ENCODE assay signal across 14 cellular contexts in genomic region chr17:2189231-2189630, GRCh38.
A peak's percentile ranks its signal among the peaks of the same experiment; 100 is the strongest.
DNase-seq lines count a peak whose midpoint lies in the region; ATAC-seq and TF ChIP-seq lines count a peak whose summit lies in the region.
"Had no signal": no experiment of that assay in that cellular context is flagged by ENCODE, and none has a peak within 500 bp of the region (broad histone marks: within the 10 kb centered on the region; RNA-seq: fewer than 3 reads in every experiment).

No MANE protein-coding gene starts in this region.

- H3K9ac ChIP-seq in endodermal cell (ENCODE audit: extremely low read depth, low read length, poor library complexity, severe bottlenecking), result no peak overlapping the region

- H3K4me1 ChIP-seq in osteoblast (ENCODE audit: insufficient read depth, low read length) (peaks cover 31% of the 10 kb centered on the region), upper lobe of left lung (peaks cover 25 to 45% (median 40%) of the 10 kb centered on the region in 4 donors), endodermal cell (ENCODE audit: control insufficient read depth, insufficient read depth, low read length) (peaks cover 18% of the 10 kb centered on the region)

- TF ChIP-seq EP300 in upper lobe of left lung (IDR thresholded peaks at IDR 0.05), result no peak

- 73 to 81% methylated on average over 4 of the region's 4 CpGs for WGBS in upper lobe of left lung, 2 donors
- WGBS in endodermal cell (ENCODE audit: insufficient coverage in 1 of 2, insufficient read length in 1 of 2), 2 experiments, result 97 to 100% methylated on average over 2 to 4 of the region's 4 CpGs

- no peaks in the 10 kb centered on the region for H3K9me3 Mint-ChIP-seq in endodermal cell
- H3K9me3 Mint-ChIP-seq: GM23338 had no signal

- no peaks in the 10 kb centered on the region for H3K79me2 ChIP-seq in osteoblast (ENCODE audit: insufficient read depth, low read length)

- CTCF ChIA-PET in RWPE1 (lab: Yijun Ruan, JAX), result interaction anchor here (1.4 kb wide), 1 partner anchor 56 kb away, joined by 3 read pairs; no protein-coding TSS in a partner anchor

- H3K36me3 ChIP-seq in osteoblast (ENCODE audit: insufficient read depth, low read length) (peaks cover 40% of the 10 kb centered on the region), upper lobe of left lung (peaks cover 3 to 27% (median 13%) of the 10 kb centered on the region in 4 donors), endodermal cell (ENCODE audit: control insufficient read depth, insufficient read depth, low read length) (peaks cover 73% of the 10 kb centered on the region)

- H4K20me1 ChIP-seq in osteoblast (ENCODE audit: insufficient read depth, low read length), result no peaks in the 10 kb centered on the region

- no peaks in the 10 kb centered on the region for H3K27me3 Mint-ChIP-seq in endodermal cell (ENCODE audit: insufficient read depth)
- H3K27me3 Mint-ChIP-seq: CD4-positive, CD25-positive, alpha-beta regulatory T cell had no signal

- H3K27ac Mint-ChIP-seq in endodermal cell, result no peak overlapping the region
- H3K27ac Mint-ChIP-seq: GM23338 had no signal

- no peak for TF ChIP-seq CTCF in RWPE1 (conservative IDR thresholded peaks at IDR 0.05; ENCODE audit: low read depth)
- no peak for TF ChIP-seq CTCF in osteoblast (IDR thresholded peaks at IDR 0.05; ENCODE audit: extremely low read depth, low read depth, low read length)
- no peak for TF ChIP-seq CTCF in upper lobe of left lung (IDR thresholded peaks at IDR 0.05)
- no peak for TF ChIP-seq CTCF in endodermal cell (conservative IDR thresholded peaks at IDR 0.05)

- DNase-seq in RWPE1 (ENCODE audit: low spot score) (no peak), Right ventricle myocardium superior (no peak), osteoblast (ENCODE audit: insufficient read length, low spot score, missing footprints) (no peak), upper lobe of left lung (no peak), endodermal cell (no peak), hepatic stellate cell (ENCODE audit: low spot score) (no peak), UCSD-AML1 (lab: John Stamatoyannopoulos, UW; ENCODE audit: unreplicated experiment) (no peak)
- DNase-seq: activated gamma-delta T cell; CD4-positive, CD25-positive, alpha-beta regulatory T cell; EL; NCI-H2029 treated with DMSO at 0.1 percent for 48 hours; NCI-H526 had no signal

- H3K9me3 ChIP-seq in osteoblast (ENCODE audit: low read depth, low read length) (no peaks in the 10 kb centered on the region), upper lobe of left lung (no peaks in the 10 kb centered on the region), endodermal cell (ENCODE audit: control insufficient read depth, low read length) (no peaks in the 10 kb centered on the region)

- intact Hi-C loops in Right ventricle myocardium superior (cut with DNase I), result no loop called here

- ATAC-seq in Right ventricle myocardium superior (ENCODE audit: poor library complexity) (peak; percentile 69), upper lobe of left lung (ENCODE audit: low FRiP score in 2 of 2) (no peak)
- ATAC-seq: GM23338, Panc1 had no signal

- H3K4me1 Mint-ChIP-seq in endodermal cell, result peaks cover 36% of the 10 kb centered on the region

- TF ChIP-seq POLR2A in upper lobe of left lung (IDR thresholded peaks at IDR 0.05), result no peak

- no peak overlapping the region for H3K4me3 ChIP-seq in osteoblast (ENCODE audit: insufficient read depth, low read length)
- H3K4me3 ChIP-seq in upper lobe of left lung, result no peak overlapping the region
- no peak overlapping the region for H3K4me3 ChIP-seq in endodermal cell (ENCODE audit: low read length)
- H3K4me3 ChIP-seq: GM23338 had no signal

- H3K4me3 Mint-ChIP-seq in endodermal cell, result no peak overlapping the region
- H3K4me3 Mint-ChIP-seq: CD4-positive, CD25-positive, alpha-beta regulatory T cell; GM23338 had no signal

- H3K27ac ChIP-seq in RWPE1 (peak overlapping the region; percentile 67), osteoblast (ENCODE audit: low read depth, low read length) (peak overlapping the region; percentile 42), upper lobe of left lung (peak overlapping the region; percentile 15 to 55 (median 50)), endodermal cell (ENCODE audit: low read depth, low read length) (no peak overlapping the region)

- no peaks in the 10 kb centered on the region for H3K27me3 ChIP-seq in osteoblast (ENCODE audit: insufficient read depth, low read length)
- H3K27me3 ChIP-seq in upper lobe of left lung, result no peaks in the 10 kb centered on the region
- H3K27me3 ChIP-seq in endodermal cell (ENCODE audit: control insufficient read depth, insufficient read depth, low read length, poor library complexity, severe bottlenecking), result no peaks in the 10 kb centered on the region

- no peak overlapping the region for H2AFZ ChIP-seq in osteoblast (ENCODE audit: low read length)
- H2AFZ ChIP-seq: GM23338 had no signal

- peaks cover 66% of the 10 kb centered on the region for H3K36me3 Mint-ChIP-seq in endodermal cell (ENCODE audit: low read depth)

- POLR2A ChIA-PET in RWPE1 (lab: Yijun Ruan, JAX; ENCODE audit: low non-redundant PET), result no interaction called here

- no peak overlapping the region for H3K4me2 ChIP-seq in osteoblast (ENCODE audit: insufficient read depth, low read length)
- H3K4me2 ChIP-seq: GM23338 had no signal
